ENCODE assay signal across 12 cellular contexts in genomic region chr10:85646312-85646711, GRCh38.
DNase-seq lines count a peak whose midpoint lies in the region; ATAC-seq lines count a peak whose summit lies in the region.
"Had no signal": no experiment of that assay in that cellular context is flagged by ENCODE, and none has a peak within 500 bp of the region (broad histone marks: within the 10 kb centered on the region; RNA-seq: fewer than 3 reads in every experiment).

No MANE protein-coding gene starts in this region.

- H3K36me3 ChIP-seq in effector memory CD4-positive, alpha-beta T cell (ENCODE audit: control insufficient read depth, insufficient read depth, low read length) = no peaks in the 10 kb centered on the region
- H3K36me3 ChIP-seq: left lung had no signal

- ATAC-seq in HG02884 (IDR thresholded peaks at IDR 0.05; ENCODE audit: unreplicated experiment) (no peak), GM19351 (IDR thresholded peaks at IDR 0.05; ENCODE audit: unreplicated experiment) (no peak)
- ATAC-seq: CD8-positive, alpha-beta T cell; K562; left lung; stimulated activated effector memory CD8-positive, alpha-beta T cell treated with anti-CD3 and anti-CD28 coated beads, Interleukin-12 subunit alpha, Interleukin-12 subunit beta, amount 100 ng/mL, for 72 hours had no signal

- DNase-seq in DMS53 (lab: John Stamatoyannopoulos, UW) = peak; percentile 88
- peak; percentile 50 for DNase-seq in NCI-H2029 (lab: John Stamatoyannopoulos, UW)
- DNase-seq in T1000 (lab: John Stamatoyannopoulos, UW) = peak; percentile 18
- DNase-seq in left kidney (ENCODE audit: low read depth, low spot score) = peak; percentile 24
- no peak for DNase-seq in HuH-7.5 (ENCODE audit: low spot score)
- DNase-seq in effector memory CD4-positive, alpha-beta T cell = no peak
- DNase-seq: CD8-positive, alpha-beta T cell; left lung had no signal

- no peak overlapping the region for H3K4me3 ChIP-seq in effector memory CD4-positive, alpha-beta T cell (ENCODE audit: insufficient read depth, low read depth, low read length, poor library complexity, severe bottlenecking)
- H3K4me3 ChIP-seq: K562, left lung had no signal

- no peaks in the 10 kb centered on the region for H3K9me3 ChIP-seq in effector memory CD4-positive, alpha-beta T cell (ENCODE audit: control insufficient read depth, low read length)
- H3K9me3 ChIP-seq: left lung had no signal

- H3K27ac ChIP-seq in effector memory CD4-positive, alpha-beta T cell (ENCODE audit: insufficient read depth, low read length, poor library complexity, severe bottlenecking) = no peak overlapping the region
- H3K27ac ChIP-seq: left lung had no signal

- H3K27me3 ChIP-seq in effector memory CD4-positive, alpha-beta T cell (replicated peaks; ENCODE audit: control insufficient read depth, insufficient read depth, low read length, poor library complexity, severe bottlenecking) = no peaks in the 10 kb centered on the region
- H3K27me3 ChIP-seq: left lung had no signal

- no peaks in the 10 kb centered on the region for H3K4me1 ChIP-seq in effector memory CD4-positive, alpha-beta T cell (ENCODE audit: control insufficient read depth, insufficient read depth, low read length, poor library complexity, severe bottlenecking)

Comparison
In these comparisons a context has a peak if more than half of its experiments do, and no peak if none do; other contexts are left out.
1. DNase-seq: peak in DMS53 (single experiment), NCI-H2029 (single experiment), T1000 (single experiment) and left kidney (single experiment); none in HuH-7.5 (single experiment) and effector memory CD4-positive, alpha-beta T cell (0 of 3).